22 cellular contexts compared by ENCODE assay signal in the genomic region with DNA sequence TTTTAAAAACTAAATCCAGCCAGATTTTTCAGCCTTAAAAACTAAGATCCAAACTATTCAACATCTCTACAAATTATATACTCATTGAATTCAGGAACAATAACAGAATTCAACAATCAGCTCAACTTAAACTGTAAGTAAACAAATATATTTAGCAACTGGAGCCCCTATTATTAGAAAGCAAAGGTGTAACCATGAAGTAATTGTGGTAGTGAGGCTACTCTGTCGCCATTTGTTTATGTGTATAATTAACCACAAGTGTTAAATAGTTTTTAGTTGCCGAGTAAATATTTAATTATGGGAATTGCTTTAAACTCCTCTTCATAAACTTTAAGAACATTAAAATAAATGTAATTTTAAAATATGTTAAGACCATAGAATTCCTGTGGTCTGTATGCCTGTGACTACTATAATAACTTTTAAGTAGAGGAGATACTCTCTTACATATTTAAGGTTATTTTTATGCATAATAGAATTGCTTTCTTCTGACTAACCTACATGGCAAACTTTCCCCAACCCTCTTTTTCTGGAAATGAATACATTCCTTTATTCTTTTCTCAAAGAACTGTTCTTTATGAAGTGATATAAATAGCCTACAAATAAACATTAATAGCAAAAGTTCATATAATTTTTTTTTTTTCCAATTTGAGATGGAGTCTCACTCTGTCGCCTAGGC. TPM values are rescaled to one million over a fixed set of nuclear protein-coding genes. Genes with fewer than 3 reads are reported as not detected.
DNase-seq lines count a peak whose midpoint lies in the region; FAIRE-seq and TF ChIP-seq lines count a peak whose summit lies in the region.
"Had no signal": no experiment of that assay in that cellular context is flagged by ENCODE, and none has a peak within 500 bp of the region (broad histone marks: within the 10 kb centered on the region; RNA-seq: fewer than 3 reads in every experiment).

No MANE protein-coding gene starts in this region.

- peaks cover 4% of the 10 kb centered on the region for H3K4me1 ChIP-seq in adipocyte (ENCODE audit: control insufficient read depth, insufficient read depth, low read length)
- H3K4me1 ChIP-seq: esophagus squamous epithelium, Peyer's patch, psoas muscle had no signal

- H3K9me3 Mint-ChIP-seq in endothelial cell (ENCODE audit: unreplicated experiment) = no peaks in the 10 kb centered on the region
- H3K9me3 Mint-ChIP-seq: activated naive CD4-positive, alpha-beta T cell treated with anti-CD3 and anti-CD28 coated beads, Interleukin-2, amount 50 U/mL, for 72 hours; activated T-helper 17 cell treated with anti-CD3 and anti-CD28 coated beads, Interleukin-2, amount 50 U/mL, for 72 hours; brain; stimulated activated effector memory CD8-positive, alpha-beta T cell treated with anti-CD3 and anti-CD28 coated beads, Interleukin-12 subunit alpha, Interleukin-12 subunit beta, amount 100 ng/mL, for 72 hours; WTC11 had no signal

- peaks cover 71% of the 10 kb centered on the region for H3K36me3 ChIP-seq in adipocyte (ENCODE audit: control insufficient read depth, insufficient read depth, low read length, severe bottlenecking)

- H3K4me3 Mint-ChIP-seq in endothelial cell (ENCODE audit: unreplicated experiment) = no peak overlapping the region
- H3K4me3 Mint-ChIP-seq: activated T-helper 17 cell treated with anti-CD3 and anti-CD28 coated beads, Interleukin-2, amount 50 U/mL, for 72 hours; brain; stimulated activated effector memory CD8-positive, alpha-beta T cell treated with anti-CD3 and anti-CD28 coated beads, Interleukin-12 subunit alpha, Interleukin-12 subunit beta, amount 100 ng/mL, for 72 hours; WTC11 had no signal

- FAIRE-seq in G401.6 (lab: Jason Lieb, UNC) = peak; percentile 19
- FAIRE-seq: colon, HepG2 had no signal

- no peak for TF ChIP-seq CTCF in endothelial cell (IDR thresholded peaks at IDR 0.05; ENCODE audit: unreplicated experiment)

- H3K36me3 Mint-ChIP-seq in endothelial cell (ENCODE audit: low read depth, unreplicated experiment) = no peaks in the 10 kb centered on the region

- no peak overlapping the region for H3K9ac ChIP-seq in adipocyte (ENCODE audit: low read length)

- peaks cover 3% of the 10 kb centered on the region for H3K27me3 Mint-ChIP-seq in endothelial cell (ENCODE audit: unreplicated experiment)
- H3K27me3 Mint-ChIP-seq: activated T-helper 17 cell treated with anti-CD3 and anti-CD28 coated beads, Interleukin-2, amount 50 U/mL, for 72 hours; brain had no signal

- no peaks in the 10 kb centered on the region for H3K9me3 ChIP-seq in adipocyte (ENCODE audit: control insufficient read depth, low read length)
- H3K9me3 ChIP-seq: esophagus squamous epithelium, Peyer's patch, psoas muscle had no signal

- peak; percentile 56 for DNase-seq in adipocyte (ENCODE audit: low read depth)
- DNase-seq in fibroblast of peridontal ligament (ENCODE audit: extremely low read depth) = peak; percentile 53
- no peak for DNase-seq in HPDE6-E6E7 (ENCODE audit: extremely low spot score)
- DNase-seq in ureter (ENCODE audit: low spot score) = no peak
- no peak for DNase-seq in endothelial cell (ENCODE audit: low spot score)
- no peak for DNase-seq in DMS 273 treated with DMSO at 0.1 percent for 48 hours (lab: John Stamatoyannopoulos, UW)
- DNase-seq: C1 segment of cervical spinal cord, esophagus squamous epithelium, glutamatergic neuron, mammary epithelial cell, NCI-H1092, NCI-H2081 treated with DMSO at 0.1 percent for 48 hours, Peyer's patch, psoas muscle had no signal

- no peak overlapping the region for H3K4me3 ChIP-seq in adipocyte (ENCODE audit: low read length)
- H3K4me3 ChIP-seq: esophagus squamous epithelium, Peyer's patch, psoas muscle had no signal

- H3K27me3 ChIP-seq in adipocyte (replicated peaks; ENCODE audit: control insufficient read depth, insufficient read depth, low read length) = no peaks in the 10 kb centered on the region
- H3K27me3 ChIP-seq: esophagus squamous epithelium, Peyer's patch had no signal

- no peak overlapping the region for H3K27ac Mint-ChIP-seq in endothelial cell (ENCODE audit: unreplicated experiment)
- H3K27ac Mint-ChIP-seq: activated naive CD4-positive, alpha-beta T cell treated with anti-CD3 and anti-CD28 coated beads, Interleukin-2, amount 50 U/mL, for 72 hours; activated T-helper 17 cell treated with anti-CD3 and anti-CD28 coated beads, Interleukin-2, amount 50 U/mL, for 72 hours; brain; stimulated activated effector memory CD8-positive, alpha-beta T cell treated with anti-CD3 and anti-CD28 coated beads, Interleukin-12 subunit alpha, Interleukin-12 subunit beta, amount 100 ng/mL, for 72 hours; WTC11 had no signal

- H3K4me1 Mint-ChIP-seq in endothelial cell (ENCODE audit: unreplicated experiment) = no peaks in the 10 kb centered on the region
- H3K4me1 Mint-ChIP-seq: activated T-helper 17 cell treated with anti-CD3 and anti-CD28 coated beads, Interleukin-2, amount 50 U/mL, for 72 hours; brain; stimulated activated effector memory CD8-positive, alpha-beta T cell treated with anti-CD3 and anti-CD28 coated beads, Interleukin-12 subunit alpha, Interleukin-12 subunit beta, amount 100 ng/mL, for 72 hours had no signal

RNA-seq across cellular contexts. Expression of a gene that starts 51.2 kb away (rescaled TPM):
- total RNA-seq in ureter (56.0 TPM), endothelial cell (ENCODE audit: unreplicated experiment) (30.7 TPM)

RNA-seq across cellular contexts. Expression of a gene that starts 52.6 kb away (rescaled TPM):
- total RNA-seq in ureter (19.5 TPM), endothelial cell (ENCODE audit: unreplicated experiment) (66.9 TPM)

Comparison
In these comparisons a context has a peak if more than half of its experiments do, and no peak if none do; other contexts are left out.
1. DNase-seq: peak in adipocyte (single experiment) and fibroblast of peridontal ligament (single experiment); none in HPDE6-E6E7 (single experiment), ureter (single experiment), endothelial cell (single experiment) and DMS 273 treated with DMSO at 0.1 percent for 48 hours (single experiment).